In genomic region chrX:87391742-87392141, GRCh38 we compare ENCODE assay signal across 19 cellular contexts.
"Had no signal": no experiment of that assay in that cellular context is flagged by ENCODE, and none has a peak within 500 bp of the region (broad histone marks: within the 10 kb centered on the region; RNA-seq: fewer than 3 reads in every experiment).

No MANE protein-coding gene starts in this region.

- H3K4me3 ChIP-seq: colonic mucosa, dorsolateral prefrontal cortex, pancreas, prostate gland, stomach, thyroid gland had no signal

- DNase-seq: colonic mucosa; dorsolateral prefrontal cortex; effector memory CD4-positive, alpha-beta T cell; glutamatergic neuron; islet precursor cell; midbrain; occipital lobe; pancreas; stimulated activated CD4-positive, alpha-beta T cell treated with anti-CD3 and anti-CD28 coated beads, Interleukin-2, amount 100 ng/mL, for 24 hours; stimulated activated naive CD4-positive, alpha-beta T cell; stomach; substantia nigra; thyroid gland had no signal

- ATAC-seq: left lobe of liver; natural killer cell treated with Interleukin-12 subunit alpha and Interleukin-12 subunit beta and Interleukin-15 and Interleukin-18, amount 100 ng/mL, for 72 hours; pancreas; sciatic nerve had no signal

- H3K27ac ChIP-seq: colonic mucosa, dorsolateral prefrontal cortex, pancreas, prostate gland, stomach, thyroid gland had no signal

- H3K4me1 ChIP-seq: colonic mucosa, pancreas, prostate gland, stomach, thyroid gland had no signal

- H3K36me3 ChIP-seq: colonic mucosa, pancreas, prostate gland, stomach, thyroid gland had no signal

- H3K27me3 ChIP-seq: colonic mucosa, stomach, thyroid gland had no signal

- FAIRE-seq: frontal cortex, urothelium cell line had no signal

- H3K9me3 ChIP-seq: colonic mucosa, pancreas, prostate gland, stomach, thyroid gland had no signal
